In the genomic region with DNA sequence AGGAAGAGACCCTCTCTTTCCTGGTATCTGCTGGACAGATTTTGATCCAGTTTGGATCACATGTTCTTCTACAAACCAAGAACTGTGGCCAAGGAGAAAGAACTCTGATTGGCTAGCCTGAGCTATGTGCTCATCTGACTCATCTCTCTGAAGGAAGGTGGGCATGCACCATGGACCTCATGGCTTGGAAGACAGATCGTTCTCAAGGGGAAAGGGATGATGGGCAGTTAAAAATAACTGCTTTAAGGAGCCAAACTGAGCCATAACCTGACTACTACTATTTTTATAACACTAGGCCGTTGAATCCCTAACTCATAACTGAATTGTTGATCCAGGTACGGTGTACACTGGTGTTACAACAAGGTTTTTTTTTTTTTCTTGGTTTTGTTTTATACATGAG, we compare ENCODE assay signal across 31 cellular contexts.
"Had no signal": no experiment of that assay in that cellular context is flagged by ENCODE, and none has a peak within 500 bp of the region (broad histone marks: within the 10 kb centered on the region; RNA-seq: fewer than 3 reads in every experiment).

No MANE protein-coding gene starts in this region.

- H3K4me3 ChIP-seq: adrenal gland, ascending aorta, body of pancreas, breast epithelium, cardiac muscle cell had no signal

- H3K36me3 ChIP-seq: adrenal gland, ascending aorta, brain microvascular endothelial cell, breast epithelium, cardiac muscle cell had no signal

- H3K27ac ChIP-seq: adrenal gland, ascending aorta, body of pancreas, brain microvascular endothelial cell, breast epithelium, cardiac muscle cell had no signal

- ATAC-seq: activated naive CD4-positive, alpha-beta T cell treated with anti-CD3 and anti-CD28 coated beads, Interleukin-2, amount 50 U/mL, for 72 hours; activated naive CD8-positive, alpha-beta T cell treated with anti-CD3 and anti-CD28 coated beads, Interleukin-2, amount 50 U/mL, for 24 hours; activated T-cell treated with anti-CD3 and anti-CD28 coated beads, Interleukin-2, amount 50 U/mL, for 4 hours; activated T-cell treated with anti-CD3 and anti-CD28 coated beads, Interleukin-2, amount 50 U/mL, for 72 hours; activated T-helper 17 cell treated with anti-CD3 and anti-CD28 coated beads, Interleukin-2, amount 50 U/mL, for 72 hours; body of pancreas had no signal

- H3K27me3 ChIP-seq: adrenal gland, ascending aorta, body of pancreas, brain microvascular endothelial cell, breast epithelium, cardiac muscle cell had no signal

- DNase-seq: activated effector memory CD4-positive, alpha-beta T cell treated with anti-CD3 and anti-CD28 coated beads, Interleukin-2, amount 50 U/mL, for 16 hours; activated effector memory CD4-positive, alpha-beta T cell treated with Interleukin-2 at 50 U/mL for 16 hours; activated gamma-delta T cell; activated gamma-delta T cell treated with Interleukin-2 at 50 U/mL for 16 hours; activated naive CD4-positive, alpha-beta T cell; activated naive CD4-positive, alpha-beta T cell treated with anti-CD3 and anti-CD28 coated beads for 36 hours; activated naive CD4-positive, alpha-beta T cell treated with anti-CD3 and anti-CD28 coated beads, Interleukin-2, amount 10 ng/mL, durations not matched to agents 7 days and 5 days; activated naive CD4-positive, alpha-beta T cell treated with Interleukin-2 at 50 U/mL for 16 hours; activated naive CD8-positive, alpha-beta T cell treated with anti-CD3 and anti-CD28 coated beads for 36 hours; activated naive CD8-positive, alpha-beta T cell treated with anti-CD3 and anti-CD28 coated beads, Interleukin-2, amount 10 ng/mL, durations not matched to agents 7 days and 5 days; activated naive CD8-positive, alpha-beta T cell treated with anti-CD3 and anti-CD28 coated beads, Interleukin-2, amount 50 U/mL, for 24 hours; activated T-cell treated with anti-CD3 and anti-CD28 coated beads, Interleukin-2, amount 50 U/mL, for 1 hour; activated T-cell treated with anti-CD3 and anti-CD28 coated beads, Interleukin-2, amount 50 U/mL, for 24 hours; activated T-cell treated with anti-CD3 and anti-CD28 coated beads, Interleukin-2, amount 50 U/mL, for 4 hours; activated T-cell treated with anti-CD3 and anti-CD28 coated beads, Interleukin-2, amount 50 U/mL, for 48 hours; activated T-cell treated with anti-CD3 and anti-CD28 coated beads, Interleukin-2, amount 50 U/mL, for 72 hours; adrenal gland; amniotic stem cell; amygdala; anterior cingulate cortex; aorta; body of pancreas; brain microvascular endothelial cell; caudate nucleus; central memory CD4-positive, alpha-beta T cell; cerebellar nuclear complex had no signal

- H3K4me1 ChIP-seq: adrenal gland, ascending aorta, breast epithelium had no signal

- H3K9me3 ChIP-seq: adrenal gland, ascending aorta, body of pancreas, breast epithelium had no signal
